Comparison of ENCODE assay signal across 13 cellular contexts in the genomic region with DNA sequence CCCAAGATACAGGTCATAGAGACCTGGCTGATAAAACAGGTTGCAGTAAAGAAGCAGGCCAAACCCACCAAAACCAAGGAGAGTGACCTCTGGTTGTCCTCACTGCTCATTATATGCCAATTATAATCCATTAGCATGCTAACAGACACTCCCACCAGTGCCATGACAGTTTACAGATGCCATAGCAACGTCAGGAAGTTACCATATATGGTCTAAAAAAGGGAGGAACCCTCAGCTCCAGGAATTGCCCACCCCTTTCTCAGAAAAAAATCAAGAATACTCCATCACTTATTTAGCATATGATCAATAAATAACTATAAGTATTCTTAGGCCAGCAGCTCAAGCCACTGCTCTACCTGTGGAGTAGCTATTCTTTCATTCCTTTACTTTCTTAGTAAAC.
"Had no signal": no experiment of that assay in that cellular context is flagged by ENCODE, and none has a peak within 500 bp of the region (broad histone marks: within the 10 kb centered on the region; RNA-seq: fewer than 3 reads in every experiment).

No MANE protein-coding gene starts in this region.

- H3K36me3 ChIP-seq: right atrium auricular region, stomach had no signal

- H3K27me3 ChIP-seq: foreskin keratinocyte, hepatocyte, right atrium auricular region had no signal

- H3K4me3 ChIP-seq: hepatocyte, right atrium auricular region, stomach had no signal

- ATAC-seq: foreskin keratinocyte had no signal

- H3K27ac ChIP-seq: foreskin keratinocyte, hepatocyte, right atrium auricular region, stomach had no signal

- DNase-seq: cerebellar nuclear complex; dermis blood vessel endothelial cell; foreskin keratinocyte; head of caudate nucleus; kidney glomerular epithelial cell; small intestine; stimulated activated CD4-positive, alpha-beta T cell treated with anti-CD3 and anti-CD28 coated beads, Interleukin-12 subunit alpha, Interleukin-12 subunit beta, amount 100 ng/mL, for 4 hours; stimulated activated naive CD4-positive, alpha-beta T cell; stomach; substantia nigra had no signal

- H3K79me2 ChIP-seq: hepatocyte had no signal

- H3K4me2 ChIP-seq: hepatocyte had no signal

- H2AFZ ChIP-seq: hepatocyte had no signal

- FAIRE-seq: colon, small intestine had no signal

- H3K9me3 ChIP-seq: right atrium auricular region, stomach had no signal

- H3K4me1 ChIP-seq: foreskin keratinocyte, right atrium auricular region had no signal
